ENCODE assay signal across 8 cellular contexts in genomic region chr5:149141957-149142851, GRCh38. TPM values are rescaled to one million over a fixed set of nuclear protein-coding genes. Genes with fewer than 3 reads are reported as not detected.
A peak's percentile ranks its signal among the peaks of the same experiment; 100 is the strongest.
DNase-seq lines count a peak whose midpoint lies in the region; ATAC-seq and TF ChIP-seq lines count a peak whose summit lies in the region.
"Had no signal": no experiment of that assay in that cellular context is flagged by ENCODE, and none has a peak within 500 bp of the region (broad histone marks: within the 10 kb centered on the region; RNA-seq: fewer than 3 reads in every experiment).

No MANE protein-coding gene starts in this region.

- in situ Hi-C loops in HAP-1 (cut with MboI; ENCODE audit: low sequenced_read_pairs): loop anchor here (25.0 kb wide), 1 partner anchor 420 kb away; the partner anchor contains the start of gene CSNK1A1
- in situ Hi-C loops in Panc1 (cut with HindIII; ENCODE audit: low pct_unique_long_range_greater_than_20kb, low sequenced_read_pairs): loop anchor here (25.0 kb wide), 1 partner anchor 120 kb away; the partner anchor contains the start of gene AFAP1L1

- H3K27me3 ChIP-seq in HAP-1 (ENCODE audit: low read depth) (peaks cover 6% of the 10 kb centered on the region), Panc1 (ENCODE audit: control insufficient read depth, insufficient read depth, low read length) (no peaks in the 10 kb centered on the region)

- H3K4me3 ChIP-seq in HAP-1 (peak overlapping the region; percentile 48), Panc1 (ENCODE audit: low read depth in 2 of 2, low read length in 2 of 2) (peak overlapping the region; percentile 65 to 74)

- H3K4me3 Mint-ChIP-seq in naive thymus-derived CD8-positive, alpha-beta T cell: peak overlapping the region in 9 of 10 donors; percentile 28 to 82 (median 52)
- H3K4me3 Mint-ChIP-seq: T-helper 1 cell treated with Interleukin-12 subunit alpha and Interleukin-12 subunit beta and Interleukin-4 antibody, amounts not matched to agents 30 μg/mL and 1 μg/mL, for 36 hours had no signal

- H3K27me3 Mint-ChIP-seq in naive thymus-derived CD8-positive, alpha-beta T cell: peaks cover 7 to 30% (median 18%) of the 10 kb centered on the region in 5 donors

- TF ChIP-seq CTCF in Panc1 (IDR thresholded peaks at IDR 0.05): no peak
- TF ChIP-seq CTCF in GM10248 (IDR thresholded peaks at IDR 0.05; ENCODE audit: control extremely low read depth, extremely low read depth, low read depth, missing control alignments): no peak

- H3K27ac ChIP-seq in Panc1 (ENCODE audit: low read length): peak overlapping the region; percentile 54

- H3K36me3 ChIP-seq in HAP-1 (replicated peaks) (no peaks in the 10 kb centered on the region), Panc1 (ENCODE audit: control insufficient read depth, insufficient read depth, low read length) (no peaks in the 10 kb centered on the region)

- POLR2A ChIA-PET in Panc1 (lab: Charles Lee) (interaction anchor here (0.6 kb wide), 1 partner anchor 31 kb away, joined by 3 read pairs; no protein-coding TSS in a partner anchor), GM10248 (lab: Yijun Ruan, JAX) (no interaction called here)
- POLR2A ChIA-PET in naive thymus-derived CD8-positive, alpha-beta T cell (lab: Charles Lee): interaction anchor here (1.4 kb wide), 1 partner anchor 97 kb away, joined by 6 read pairs; no protein-coding TSS in a partner anchor

- CTCF ChIA-PET in Panc1 (lab: Charles Lee): interaction anchor here (0.6 to 0.9 kb wide), 5 partner anchors 15 to 171 kb away, joined by 3 to 7 read pairs (median 5); no protein-coding TSS in a partner anchor
- CTCF ChIA-PET in GM10248 (lab: Yijun Ruan, JAX): interaction anchor here (0.6 to 4.4 kb wide), 9 partner anchors 11 to 128 kb away, joined by 3 to 28 read pairs (median 4); no protein-coding TSS in a partner anchor

- no peak overlapping the region for H3K27ac Mint-ChIP-seq in naive thymus-derived CD8-positive, alpha-beta T cell
- H3K27ac Mint-ChIP-seq: T-helper 1 cell treated with Interleukin-12 subunit alpha and Interleukin-12 subunit beta and Interleukin-4 antibody, amounts not matched to agents 30 μg/mL and 1 μg/mL, for 36 hours had no signal

- no peaks in the 10 kb centered on the region for H3K4me1 ChIP-seq in HAP-1
- 0 out of 2 replicates have a peak, but pooled peaks cover 4% of the 10 kb centered on the region for H3K4me1 ChIP-seq in Panc1 (ENCODE audit: control insufficient read depth, insufficient read depth, low read length)

- no peaks in the 10 kb centered on the region for H3K36me3 Mint-ChIP-seq in naive thymus-derived CD8-positive, alpha-beta T cell

- no peaks in the 10 kb centered on the region for H3K9me3 ChIP-seq in HAP-1
- H3K9me3 ChIP-seq in Panc1 (ENCODE audit: control insufficient read depth, insufficient read depth, low read depth, low read length): no peaks in the 10 kb centered on the region

- peaks cover 0 to 4% (median 0%) of the 10 kb centered on the region in 9 donors for H3K9me3 Mint-ChIP-seq in naive thymus-derived CD8-positive, alpha-beta T cell
- H3K9me3 Mint-ChIP-seq: T-helper 1 cell treated with Interleukin-12 subunit alpha and Interleukin-12 subunit beta and Interleukin-4 antibody, amounts not matched to agents 30 μg/mL and 1 μg/mL, for 36 hours had no signal

- BruUV-seq in Panc1 (replicated peaks; lab: Mats Ljungman, UMichigan): no TSS peak

- no peak for DNase-seq in HAP-1 (ENCODE audit: low spot score in 2 of 2)
- DNase-seq in Panc1 (ENCODE audit: low read depth, low spot score): no peak
- DNase-seq in naive thymus-derived CD8-positive, alpha-beta T cell: no peak
- DNase-seq in stimulated activated naive CD4-positive, alpha-beta T cell (lab: John Stamatoyannopoulos, UW): no peak
- DNase-seq in GM10248 (ENCODE audit: extremely low spot score): no peak

- peak; percentile 79 for ATAC-seq in Panc1
- ATAC-seq in esophagus mucosa: peak; percentile 7
- ATAC-seq in naive thymus-derived CD8-positive, alpha-beta T cell: peak; percentile 4 to 7
- no peak for ATAC-seq in GM18498 (IDR thresholded peaks at IDR 0.05; ENCODE audit: unreplicated experiment)

- H3K4me1 Mint-ChIP-seq in naive thymus-derived CD8-positive, alpha-beta T cell: peaks cover 0 to 5% (median under 1%) of the 10 kb centered on the region in 4 donors

- intact Hi-C loops in Panc1 (cut with micrococcal nuclease; ENCODE audit: unreplicated experiment): loop anchor here (10.0 kb wide), 1 partner anchor 423 kb away; no protein-coding TSS in a partner anchor

RNA-seq across cellular contexts. Expression of gene ABLIM3, which starts 0.9 kb away (rescaled TPM):
- total RNA-seq in Panc1 (2021; ENCODE audit: unreplicated experiment) (12.9 TPM), esophagus mucosa (22.4 TPM)
- polyA plus RNA-seq in Panc1 (2012; ENCODE audit: insufficient read length): 16.2 TPM
- total RNA-seq in naive thymus-derived CD8-positive, alpha-beta T cell: not detected
- polyA plus RNA-seq in naive thymus-derived CD8-positive, alpha-beta T cell: not detected

Comparison
In these comparisons a context has a peak if more than half of its experiments do, and no peak if none do; other contexts are left out.
1. RNA of gene ABLIM3, which starts 0.9 kb away (total RNA-seq): 22.4 TPM in esophagus mucosa (single experiment) and 12.9 TPM in Panc1 (single experiment); not detected in naive thymus-derived CD8-positive, alpha-beta T cell; every median in the first group is over 10 times any median in the second.